In genomic region chr3:51388286-51389029, GRCh38 we compare ENCODE assay signal across 8 cellular contexts. TPM values are rescaled to one million over a fixed set of nuclear protein-coding genes. Genes with fewer than 3 reads are reported as not detected.
DNase-seq lines count a peak whose midpoint lies in the region; ATAC-seq and TF ChIP-seq lines count a peak whose summit lies in the region.

No MANE protein-coding gene starts in this region.

- WGBS in lung, 2 donors, result 66 to 70% methylated on average over 6 of the region's 6 CpGs

- H3K27me3 ChIP-seq in HUES48 (ENCODE audit: control insufficient read depth, insufficient read depth, low read length) (no peaks in the 10 kb centered on the region), lung (ENCODE audit: control insufficient read depth, insufficient read depth) (no peaks in the 10 kb centered on the region)

- TF ChIP-seq CTCF in lung (IDR thresholded peaks at IDR 0.05; ENCODE audit: control extremely low read depth, extremely low read depth), result no peak

- no peaks in the 10 kb centered on the region for H3K9me3 Mint-ChIP-seq in activated T-helper 2 cell treated with anti-CD3 and anti-CD28 coated beads, Interferon-gamma antibody, Interleukin-2, Interleukin-4, amounts not matched to agents 10 μg/mL and 5 μg/mL and 100 μg/mL, durations not matched to agents 14 hours and 24 hours and 36 hours

- H3K4me1 ChIP-seq in HUES48 (ENCODE audit: control insufficient read depth, insufficient read depth, low read length), result peaks cover 31% of the 10 kb centered on the region
- peaks cover 0 to 27% of the 10 kb centered on the region in 2 donors for H3K4me1 ChIP-seq in lung (ENCODE audit: control insufficient read depth in 2 of 2, insufficient read depth in 2 of 2, low read length in 2 of 2)

- H3K9me3 ChIP-seq in HUES48 (ENCODE audit: control insufficient read depth, insufficient read depth, low read length) (no peaks in the 10 kb centered on the region; the same call in 1 of the 2 replicates), lung (ENCODE audit: control insufficient read depth in 2 of 2, insufficient read depth in 1 of 2, low read length in 1 of 2) (no peaks in the 10 kb centered on the region)

- H3K27ac ChIP-seq in HUES48 (ENCODE audit: low read depth, low read length) (peak overlapping the region; percentile 50), lung (ENCODE audit: low read depth in 1 of 2, low read length in 1 of 2) (no peak overlapping the region)

- ATAC-seq in lung (ENCODE audit: insufficient read depth, low FRiP score) (no peak), HG03135 (IDR thresholded peaks at IDR 0.05; ENCODE audit: unreplicated experiment) (no peak), HG03159 (IDR thresholded peaks at IDR 0.05; ENCODE audit: unreplicated experiment) (no peak)

- no peak overlapping the region for H3K27ac Mint-ChIP-seq in activated T-helper 2 cell treated with anti-CD3 and anti-CD28 coated beads, Interferon-gamma antibody, Interleukin-2, Interleukin-4, amounts not matched to agents 10 μg/mL and 5 μg/mL and 100 μg/mL, durations not matched to agents 14 hours and 24 hours and 36 hours

- peaks cover 51% of the 10 kb centered on the region for H3K4me1 Mint-ChIP-seq in activated T-helper 2 cell treated with anti-CD3 and anti-CD28 coated beads, Interferon-gamma antibody, Interleukin-2, Interleukin-4, amounts not matched to agents 10 μg/mL and 5 μg/mL and 100 μg/mL, durations not matched to agents 14 hours and 24 hours and 36 hours (ENCODE audit: low read depth)

- H3K4me3 ChIP-seq in HUES48 (ENCODE audit: low read depth, low read length) (no peak overlapping the region), lung (no peak overlapping the region)

- H3K36me3 ChIP-seq in HUES48 (ENCODE audit: control insufficient read depth, insufficient read depth, low read length) (peaks cover 59% of the 10 kb centered on the region), lung (ENCODE audit: control insufficient read depth in 2 of 2, insufficient read depth in 2 of 2, low read length in 2 of 2) (peaks cover 5 to 25% of the 10 kb centered on the region in 2 donors)

- peaks cover 68% of the 10 kb centered on the region for H3K36me3 Mint-ChIP-seq in activated T-helper 2 cell treated with anti-CD3 and anti-CD28 coated beads, Interferon-gamma antibody, Interleukin-2, Interleukin-4, amounts not matched to agents 10 μg/mL and 5 μg/mL and 100 μg/mL, durations not matched to agents 14 hours and 24 hours and 36 hours (ENCODE audit: low read depth)

- H3K9ac ChIP-seq in HUES48 (ENCODE audit: low read depth, low read length), result no peak overlapping the region

- DNase-seq in CD1c-positive myeloid dendritic cell (ENCODE audit: extremely low spot score), result peak; percentile 33
- no peak for DNase-seq in activated T-helper 2 cell treated with anti-CD3 and anti-CD28 coated beads, Interferon-gamma antibody, Interleukin-2, Interleukin-4, amounts not matched to agents 10 μg/mL and 5 μg/mL and 100 μg/mL, durations not matched to agents 14 hours and 24 hours and 36 hours (ENCODE audit: low spot score)
- peak; percentile 32 for DNase-seq in lung (ENCODE audit: low spot score)
- no peak for DNase-seq in NCI-H69 (lab: John Stamatoyannopoulos, UW)
- no peak for DNase-seq in occipital lobe (lab: John Stamatoyannopoulos, UW)

- peak overlapping the region; percentile 30 for H3K4me3 Mint-ChIP-seq in activated T-helper 2 cell treated with anti-CD3 and anti-CD28 coated beads, Interferon-gamma antibody, Interleukin-2, Interleukin-4, amounts not matched to agents 10 μg/mL and 5 μg/mL and 100 μg/mL, durations not matched to agents 14 hours and 24 hours and 36 hours (ENCODE audit: low read depth)

- intact Hi-C loops in activated T-helper 2 cell treated with anti-CD3 and anti-CD28 coated beads, Interferon-gamma antibody, Interleukin-2, Interleukin-4, amounts not matched to agents 10 μg/mL and 5 μg/mL and 100 μg/mL, durations not matched to agents 14 hours and 24 hours and 36 hours (cut with micrococcal nuclease), result loop anchor here (10.0 kb wide), 1 partner anchor 1034 kb away; the partner anchor contains the start of genes CYB561D2, NPRL2 and TMEM115

- H3K27me3 Mint-ChIP-seq in activated T-helper 2 cell treated with anti-CD3 and anti-CD28 coated beads, Interferon-gamma antibody, Interleukin-2, Interleukin-4, amounts not matched to agents 10 μg/mL and 5 μg/mL and 100 μg/mL, durations not matched to agents 14 hours and 24 hours and 36 hours (ENCODE audit: low read depth), result no peaks in the 10 kb centered on the region

RNA-seq across cellular contexts. Expression of gene RBM15B, which starts 2.6 kb away (rescaled TPM):
- 36.1 and 37.4 TPM in 2 replicates for total RNA-seq in activated T-helper 2 cell treated with anti-CD3 and anti-CD28 coated beads, Interferon-gamma antibody, Interleukin-2, Interleukin-4, amounts not matched to agents 10 μg/mL and 5 μg/mL and 100 μg/mL, durations not matched to agents 14 hours and 24 hours and 36 hours
- 10 to 100 TPM; 18.9 to 31.8 TPM for total RNA-seq in lung
- polyA plus RNA-seq in lung, result 10 to 100 TPM in 1 of 2 donors, 1 to 10 TPM in 1; 8.4 to 16.5 TPM
- total RNA-seq in occipital lobe, result 33.5 TPM

RNA-seq across cellular contexts. Expression of gene MANF, which starts 3.4 kb away (rescaled TPM):
- total RNA-seq in activated T-helper 2 cell treated with anti-CD3 and anti-CD28 coated beads, Interferon-gamma antibody, Interleukin-2, Interleukin-4, amounts not matched to agents 10 μg/mL and 5 μg/mL and 100 μg/mL, durations not matched to agents 14 hours and 24 hours and 36 hours, result 235 and 238 TPM in 2 replicates
- total RNA-seq in lung (100 to 1,000 TPM in 1 of 2 donors, 10 to 100 TPM in 1; 40.1 to 118 TPM), occipital lobe (22.3 TPM)
- polyA plus RNA-seq in lung, result 100 to 1,000 TPM in 1 of 2 donors, 10 to 100 TPM in 1; 55.2 to 173 TPM

Comparison
In these comparisons a context has a peak if more than half of its experiments do, and no peak if none do; other contexts are left out.
1. DNase-seq: peak in CD1c-positive myeloid dendritic cell (single experiment) and lung (single experiment); none in activated T-helper 2 cell treated with anti-CD3 and anti-CD28 coated beads, Interferon-gamma antibody, Interleukin-2, Interleukin-4, amounts not matched to agents 10 μg/mL and 5 μg/mL and 100 μg/mL, durations not matched to agents 14 hours and 24 hours and 36 hours (single experiment), NCI-H69 (single experiment) and occipital lobe (single experiment).